In the genomic region with DNA sequence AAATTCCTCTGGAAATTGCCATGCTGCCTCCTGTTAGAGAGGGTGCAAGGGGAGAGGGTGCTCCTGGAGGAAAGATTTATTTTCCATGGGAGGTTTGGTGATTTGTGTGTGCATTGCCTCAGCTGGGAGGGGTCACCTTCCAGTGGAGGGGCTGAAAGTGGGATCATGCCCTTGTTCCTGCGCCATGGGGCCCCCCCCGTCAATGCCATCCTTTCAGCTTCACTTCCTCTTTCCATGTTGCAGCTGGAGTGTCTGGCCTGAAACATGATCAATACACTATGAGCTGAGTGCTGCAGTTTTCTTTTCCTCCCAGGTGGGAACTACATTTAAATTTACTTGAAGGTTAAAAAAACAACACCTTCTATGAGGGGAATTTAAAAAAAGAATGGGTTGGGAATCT, we compare ENCODE assay signal across 17 cellular contexts.
"Had no signal": no experiment of that assay in that cellular context is flagged by ENCODE, and none has a peak within 500 bp of the region (broad histone marks: within the 10 kb centered on the region; RNA-seq: fewer than 3 reads in every experiment).

No MANE protein-coding gene starts in this region.

- DNase-seq: activated gamma-delta T cell treated with Interleukin-2 at 50 U/mL for 16 hours; activated T-cell treated with anti-CD3 and anti-CD28 coated beads, Interleukin-2, amount 50 U/mL, for 1 hour; head of caudate nucleus; hypothalamus; left ventricle myocardium superior; mammary epithelial cell; pancreas; psoas muscle; spleen; stimulated activated CD4-positive, alpha-beta T cell treated with anti-CD3 and anti-CD28 coated beads, Interleukin-4, amount 100 ng/mL, for 1 hour; stimulated activated naive CD4-positive, alpha-beta T cell treated with Interleukin-2 at 50 U/mL for 16 hours; upper lobe of left lung had no signal

- H3K27me3 ChIP-seq: right atrium auricular region, upper lobe of left lung had no signal

- H3K4me3 ChIP-seq: gastroesophageal sphincter, pancreas, psoas muscle, right atrium auricular region, spleen, thoracic aorta, upper lobe of left lung had no signal

- H3K27ac ChIP-seq: epithelial cell of prostate, gastroesophageal sphincter, neutrophil, pancreas, psoas muscle, right atrium auricular region, spleen, thoracic aorta, upper lobe of left lung had no signal

- H3K9me3 ChIP-seq: gastroesophageal sphincter, neutrophil, pancreas, psoas muscle, right atrium auricular region, spleen, thoracic aorta, upper lobe of left lung had no signal

- H3K4me1 ChIP-seq: gastroesophageal sphincter, pancreas, psoas muscle, right atrium auricular region, spleen, upper lobe of left lung had no signal

- H3K36me3 ChIP-seq: gastroesophageal sphincter, neutrophil, pancreas, right atrium auricular region, spleen, thoracic aorta, upper lobe of left lung had no signal

- ATAC-seq: gastroesophageal sphincter, left ventricle myocardium superior, pancreas, psoas muscle had no signal
